24 cellular contexts compared by ENCODE assay signal in genomic region chr10:92091965-92092364, GRCh38.
A peak's percentile ranks its signal among the peaks of the same experiment; 100 is the strongest.
DNase-seq lines count a peak whose midpoint lies in the region; ATAC-seq, FAIRE-seq and TF ChIP-seq lines count a peak whose summit lies in the region.
"Had no signal": no experiment of that assay in that cellular context is flagged by ENCODE, and none has a peak within 500 bp of the region (broad histone marks: within the 10 kb centered on the region; RNA-seq: fewer than 3 reads in every experiment).

No MANE protein-coding gene starts in this region.

- ATAC-seq in GM18498 (IDR thresholded peaks at IDR 0.05; ENCODE audit: unreplicated experiment) (peak; percentile 66), GM21526 (IDR thresholded peaks at IDR 0.05; ENCODE audit: low FRiP score, unreplicated experiment) (peak; percentile 49), HG03280 (IDR thresholded peaks at IDR 0.05; ENCODE audit: unreplicated experiment) (peak; percentile 48), T-helper 17 cell (no peak)
- ATAC-seq: foreskin keratinocyte had no signal

- H3K27me3 Mint-ChIP-seq in T-helper 17 cell: no peaks in the 10 kb centered on the region
- H3K27me3 Mint-ChIP-seq: activated naive CD8-positive, alpha-beta T cell treated with anti-CD3 and anti-CD28 coated beads for 36 hours had no signal

- H3K36me3 ChIP-seq in H1 (ENCODE audit: control insufficient read depth in 2 of 4, insufficient read depth in 4 of 4, low read length in 3 of 4): no peaks in the 10 kb centered on the region
- H3K36me3 ChIP-seq: HAP-1, left ventricle myocardium inferior, SJSA1 had no signal

- H2BK20ac ChIP-seq in H1 (ENCODE audit: low read length): no peak overlapping the region

- no peak overlapping the region for H3K4me3 Mint-ChIP-seq in T-helper 17 cell
- H3K4me3 Mint-ChIP-seq: activated naive CD8-positive, alpha-beta T cell treated with anti-CD3 and anti-CD28 coated beads for 36 hours; nephron had no signal

- peaks cover 9% of the 10 kb centered on the region for H3K4me1 Mint-ChIP-seq in T-helper 17 cell

- no peaks in the 10 kb centered on the region for H3K9me3 ChIP-seq in H1 (ENCODE audit: insufficient read depth in 2 of 2, low read depth in 1 of 2, low read length in 1 of 2)
- no peaks in the 10 kb centered on the region for H3K9me3 ChIP-seq in T-helper 17 cell (ENCODE audit: control insufficient read depth, low read length, poor library complexity, severe bottlenecking)
- H3K9me3 ChIP-seq: BLaER1 treated with 17β-estradiol and CSF1 and Interleukin-3, amounts not matched to agents 10 nM and 100 nM; HAP-1; left ventricle myocardium inferior; SJSA1 had no signal

- no peak overlapping the region for H3K4me3 ChIP-seq in H1 (ENCODE audit: extremely low read depth in 1 of 4, insufficient read depth in 2 of 4, low read depth in 3 of 4, low read length in 4 of 4)
- H3K4me3 ChIP-seq: BLaER1 treated with 17β-estradiol and CSF1 and Interleukin-3, amounts not matched to agents 10 nM and 100 nM; HAP-1; left ventricle myocardium inferior; SJSA1 had no signal

- no peaks in the 10 kb centered on the region for H4K20me1 ChIP-seq in H1 (replicated peaks in 1 of 2; ENCODE audit: control insufficient read depth in 1 of 2, insufficient read depth in 2 of 2, low read length in 2 of 2)

- no peak overlapping the region for H3K56ac ChIP-seq in H1 (replicated peaks; ENCODE audit: insufficient read length, low read depth, low read length)

- POLR2A ChIA-PET in H1 (lab: Charles Lee; ENCODE audit: partially characterized antibody): no interaction called here

- TF ChIP-seq CTCF in H1 (IDR thresholded peaks at IDR 0.05; ENCODE audit: control extremely low read depth in 1 of 3, insufficient read depth in 1 of 3, low read depth in 1 of 3, low read length in 3 of 3) (no peak), GM20000 (IDR thresholded peaks at IDR 0.05; ENCODE audit: extremely low read depth, missing control alignments) (no peak)

- no peak overlapping the region for H3K9ac ChIP-seq in H1 (replicated peaks in 1 of 4; ENCODE audit: extremely low read depth in 1 of 4, low read depth in 3 of 4, low read length in 3 of 4)
- H3K9ac ChIP-seq: BLaER1 treated with 17β-estradiol and CSF1 and Interleukin-3, amounts not matched to agents 10 nM and 100 nM had no signal

- H2BK5ac ChIP-seq in H1 (ENCODE audit: low read depth, low read length): no peak overlapping the region

- no peak overlapping the region for H2AFZ ChIP-seq in H1 (ENCODE audit: low read length)

- TF ChIP-seq EP300 in H1 (IDR thresholded peaks at IDR 0.05; ENCODE audit: borderline replicate concordance in 1 of 2, low read depth in 2 of 2, low read length in 2 of 2): no peak

- no peak overlapping the region for H2BK120ac ChIP-seq in H1 (replicated peaks; ENCODE audit: low read depth, low read length)

- no peak for TF ChIP-seq POLR2A in H1 (IDR thresholded peaks at IDR 0.05; ENCODE audit: control extremely low read depth in 1 of 2, low read depth in 2 of 2, low read length in 2 of 2)

- no peak overlapping the region for H4K8ac ChIP-seq in H1 (ENCODE audit: extremely low read depth, insufficient read depth, low read length)

- no peak overlapping the region for H3K4me2 ChIP-seq in H1 (ENCODE audit: insufficient read depth in 1 of 2, low read depth in 2 of 2, low read length in 2 of 2)

- H4K5ac ChIP-seq in H1 (ENCODE audit: insufficient read length, low read depth, low read length): no peak overlapping the region

- H2AK5ac ChIP-seq in H1 (ENCODE audit: low read depth, low read length): no peak overlapping the region

- peak; percentile 94 for FAIRE-seq in H1 (lab: Jason Lieb, UNC)
- FAIRE-seq: RCC 7860 had no signal

- H3K4ac ChIP-seq in H1 (replicated peaks; ENCODE audit: insufficient read length, low read depth, low read length): no peak overlapping the region

- DNase-seq in H1 (ENCODE audit: low read depth in 1 of 2, low spot score in 2 of 2) (no peak), T-helper 17 cell (no peak), GM20000 (ENCODE audit: low spot score) (no peak), HK-2 (ENCODE audit: unreplicated experiment) (no peak), HuH-7 (ENCODE audit: low spot score) (no peak)
- DNase-seq: activated CD8-positive, alpha-beta memory T cell treated with anti-CD3 and anti-CD28 coated beads, Interleukin-2, amount 50 U/mL, for 4 hours; activated naive CD8-positive, alpha-beta T cell treated with anti-CD3 and anti-CD28 coated beads for 36 hours; cerebellar nuclear complex; foreskin keratinocyte; hippocampal formation; left ventricle myocardium inferior; NCI-H1417 treated with DMSO at 0.1 percent for 48 hours; NK-92 treated with Interleukin-12 subunit alpha and Interleukin-12 subunit beta, amount 100 ng/mL, for 24 hours; posterior cingulate gyrus; substantia nigra had no signal

- no peak overlapping the region for H2BK12ac ChIP-seq in H1 (ENCODE audit: low read depth, low read length)

- H3K23me2 ChIP-seq in H1 (ENCODE audit: low read depth, low read length): no peaks in the 10 kb centered on the region

- H3K36me3 Mint-ChIP-seq in T-helper 17 cell (ENCODE audit: low read depth): no peaks in the 10 kb centered on the region
- H3K36me3 Mint-ChIP-seq: activated naive CD8-positive, alpha-beta T cell treated with anti-CD3 and anti-CD28 coated beads for 36 hours had no signal

- H3K27ac Mint-ChIP-seq in T-helper 17 cell: no peak overlapping the region
- H3K27ac Mint-ChIP-seq: activated naive CD8-positive, alpha-beta T cell treated with anti-CD3 and anti-CD28 coated beads for 36 hours; activated T-helper 2 cell treated with anti-CD3 and anti-CD28 coated beads, Interferon-gamma antibody, Interleukin-2, Interleukin-4, amounts not matched to agents 10 μg/mL and 5 μg/mL and 100 μg/mL, durations not matched to agents 14 hours and 24 hours and 36 hours; nephron had no signal

- WGBS in H1 (ENCODE audit: extremely low coverage in 1 of 2, insufficient coverage in 1 of 2, insufficient read length in 1 of 2, insufficient replicate concordance in 2 of 2, low coverage in 1 of 2, low lambda C conversion rate in 2 of 2, missing lambda C conversion rate in 1 of 2), 2 experiments: 50% methylated on average over 2 of the region's 2 CpGs; no CpG with 5 or more reads in 1 of the 2 experiments

- no peak overlapping the region for H3K14ac ChIP-seq in H1 (ENCODE audit: insufficient read length)

- no peaks in the 10 kb centered on the region for H3K79me2 ChIP-seq in H1 (ENCODE audit: control insufficient read depth in 1 of 2, insufficient read depth in 2 of 2, low read length in 2 of 2)

- H3K27me3 ChIP-seq in H1 (replicated peaks in 1 of 4; ENCODE audit: control insufficient read depth in 3 of 4, extremely low read depth in 1 of 4, insufficient read depth in 3 of 4, low read length in 3 of 4): no peaks in the 10 kb centered on the region
- H3K27me3 ChIP-seq: BLaER1 treated with 17β-estradiol and CSF1 and Interleukin-3, amounts not matched to agents 10 nM and 100 nM; foreskin keratinocyte had no signal

- no peak for TF ChIP-seq RAD21 in H1 (IDR thresholded peaks at IDR 0.05 in 1 of 2, conservative IDR thresholded peaks at IDR 0.05 in 1 of 2; ENCODE audit: low read depth in 2 of 2, low read length in 2 of 2)

- H3K23ac ChIP-seq in H1 (ENCODE audit: insufficient read length): no peak overlapping the region

- H3K27ac ChIP-seq in H1 (ENCODE audit: low read depth, low read length): no peak overlapping the region
- H3K27ac ChIP-seq: BLaER1 treated with 17β-estradiol and CSF1 and Interleukin-3, amounts not matched to agents 10 nM and 100 nM; foreskin keratinocyte; left ventricle myocardium inferior; SJSA1 had no signal

- no peak overlapping the region for H4K91ac ChIP-seq in H1 (replicated peaks; ENCODE audit: insufficient read length, low read length)

- no peak overlapping the region for H2BK15ac ChIP-seq in H1 (ENCODE audit: low read length)

- no peaks in the 10 kb centered on the region for H3K79me1 ChIP-seq in H1 (ENCODE audit: low read depth, low read length)

- CTCF ChIA-PET in H1 (lab: Charles Lee; ENCODE audit: partially characterized antibody): interaction anchor here (1.0 to 1.3 kb wide), 2 partner anchors 342 to 425 kb away, joined by 3 to 4 read pairs; no protein-coding TSS in a partner anchor

- peaks cover 0 to 2% (median 0%) of the 10 kb centered on the region in 4 experiments; a peak in 1 of 7 replicates for H3K4me1 ChIP-seq in H1 (replicated peaks in 1 of 4; ENCODE audit: control insufficient read depth in 3 of 4, insufficient read depth in 4 of 4, low read length in 3 of 4)
- H3K4me1 ChIP-seq: foreskin keratinocyte, HAP-1, SJSA1 had no signal

- H3K18ac ChIP-seq in H1 (ENCODE audit: extremely low read depth, low read length): no peak overlapping the region

TF ChIP-seq in H1, 55 proteins besides CTCF, POLR2A, EP300 and RAD21:
- no peak for TF ChIP-seq PHF8 (conservative IDR thresholded peaks at IDR 0.05; ENCODE audit: low read depth, low read length)
- TF ChIP-seq SP2 (IDR thresholded peaks at IDR 0.05; ENCODE audit: low read length): no peak
- no peak for TF ChIP-seq SP4 (IDR thresholded peaks at IDR 0.05; ENCODE audit: low read length)
- TF ChIP-seq FOSL1 (IDR thresholded peaks at IDR 0.05; ENCODE audit: insufficient read depth, low read depth, low read length): no peak
- TF ChIP-seq JUND (IDR thresholded peaks at IDR 0.05; ENCODE audit: low read length): no peak
- TF ChIP-seq SAP30 (IDR thresholded peaks at IDR 0.05; ENCODE audit: insufficient read depth, insufficient replicate concordance, low read length): no peak
- no peak for TF ChIP-seq SIN3A (conservative IDR thresholded peaks at IDR 0.05 in 1 of 2, IDR thresholded peaks at IDR 0.05 in 1 of 2; ENCODE audit: low read depth in 1 of 2, low read length in 2 of 2)
- TF ChIP-seq HDAC6 (IDR thresholded peaks at IDR 0.05; ENCODE audit: low read depth, low read length): no peak
- TF ChIP-seq CBX5 (IDR thresholded peaks at IDR 0.05; ENCODE audit: low read depth, low read length): no peak
- TF ChIP-seq POU5F1 (IDR thresholded peaks at IDR 0.05; ENCODE audit: low read depth, low read length): no peak
- no peak for TF ChIP-seq CHD2 (IDR thresholded peaks at IDR 0.05; ENCODE audit: low read length)
- TF ChIP-seq JUN (IDR thresholded peaks at IDR 0.05; ENCODE audit: low read depth, low read length): no peak
- TF ChIP-seq HDAC2 (IDR thresholded peaks at IDR 0.05; ENCODE audit: borderline replicate concordance in 1 of 2, low read depth in 2 of 2, low read length in 2 of 2): no peak
- no peak for TF ChIP-seq TAF1 (IDR thresholded peaks at IDR 0.05; ENCODE audit: low read depth, low read length)
- no peak for TF ChIP-seq KDM5A (IDR thresholded peaks at IDR 0.05; ENCODE audit: low read length)
- no peak for TF ChIP-seq TCF12 (IDR thresholded peaks at IDR 0.05; ENCODE audit: low read depth, low read length)
